Comparison of ENCODE assay signal across 1 cellular context in genomic region chr20:59403261-59403961, GRCh38.
A peak's percentile ranks its signal among the peaks of the same experiment; 100 is the strongest.
TF ChIP-seq lines count a peak whose summit lies in the region.

No MANE protein-coding gene starts in this region.

TF ChIP-seq in HepG2, 621 proteins besides CTCF, POLR2A, EP300 and RAD21 (continued from another document and continues in another):
- TF ChIP-seq AKNA (CRISPR knock-in tag; IDR thresholded peaks at IDR 0.05; ENCODE audit: borderline replicate concordance) = no peak
- TF ChIP-seq AGO2 (optimal IDR thresholded peaks at IDR 0.05; ENCODE audit: low read depth, low read length) = peak; percentile 33
- TF ChIP-seq, protein P1, sequence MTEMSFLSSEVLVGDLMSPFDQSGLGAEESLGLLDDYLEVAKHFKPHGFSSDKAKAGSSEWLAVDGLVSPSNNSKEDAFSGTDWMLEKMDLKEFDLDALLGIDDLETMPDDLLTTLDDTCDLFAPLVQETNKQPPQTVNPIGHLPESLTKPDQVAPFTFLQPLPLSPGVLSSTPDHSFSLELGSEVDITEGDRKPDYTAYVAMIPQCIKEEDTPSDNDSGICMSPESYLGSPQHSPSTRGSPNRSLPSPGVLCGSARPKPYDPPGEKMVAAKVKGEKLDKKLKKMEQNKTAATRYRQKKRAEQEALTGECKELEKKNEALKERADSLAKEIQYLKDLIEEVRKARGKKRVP (CRISPR knock-in tag; IDR thresholded peaks at IDR 0.05) = no peak
- TF ChIP-seq ZBTB3 (CRISPR knock-in tag; IDR thresholded peaks at IDR 0.05; ENCODE audit: borderline replicate concordance, low read depth) = no peak
- no peak for TF ChIP-seq SSRP1 (CRISPR knock-in tag; IDR thresholded peaks at IDR 0.05)
- TF ChIP-seq ZNF740 (CRISPR knock-in tag; IDR thresholded peaks at IDR 0.05) = peak; percentile 98
- TF ChIP-seq, protein P2, sequence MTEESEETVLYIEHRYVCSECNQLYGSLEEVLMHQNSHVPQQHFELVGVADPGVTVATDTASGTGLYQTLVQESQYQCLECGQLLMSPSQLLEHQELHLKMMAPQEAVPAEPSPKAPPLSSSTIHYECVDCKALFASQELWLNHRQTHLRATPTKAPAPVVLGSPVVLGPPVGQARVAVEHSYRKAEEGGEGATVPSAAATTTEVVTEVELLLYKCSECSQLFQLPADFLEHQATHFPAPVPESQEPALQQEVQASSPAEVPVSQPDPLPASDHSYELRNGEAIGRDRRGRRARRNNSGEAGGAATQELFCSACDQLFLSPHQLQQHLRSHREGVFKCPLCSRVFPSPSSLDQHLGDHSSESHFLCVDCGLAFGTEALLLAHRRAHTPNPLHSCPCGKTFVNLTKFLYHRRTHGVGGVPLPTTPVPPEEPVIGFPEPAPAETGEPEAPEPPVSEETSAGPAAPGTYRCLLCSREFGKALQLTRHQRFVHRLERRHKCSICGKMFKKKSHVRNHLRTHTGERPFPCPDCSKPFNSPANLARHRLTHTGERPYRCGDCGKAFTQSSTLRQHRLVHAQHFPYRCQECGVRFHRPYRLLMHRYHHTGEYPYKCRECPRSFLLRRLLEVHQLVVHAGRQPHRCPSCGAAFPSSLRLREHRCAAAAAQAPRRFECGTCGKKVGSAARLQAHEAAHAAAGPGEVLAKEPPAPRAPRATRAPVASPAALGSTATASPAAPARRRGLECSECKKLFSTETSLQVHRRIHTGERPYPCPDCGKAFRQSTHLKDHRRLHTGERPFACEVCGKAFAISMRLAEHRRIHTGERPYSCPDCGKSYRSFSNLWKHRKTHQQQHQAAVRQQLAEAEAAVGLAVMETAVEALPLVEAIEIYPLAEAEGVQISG (CRISPR knock-in tag; IDR thresholded peaks at IDR 0.05) = peak; percentile 38; the same call in 1 of the 2 replicates
- TF ChIP-seq ZSCAN29 (CRISPR knock-in tag; conservative IDR thresholded peaks at IDR 0.05) = no peak
- 0 out of 2 replicates have a peak, but pooled peaks have one; percentile 28 for TF ChIP-seq RXRA (CRISPR knock-in tag; IDR thresholded peaks at IDR 0.05)
- TF ChIP-seq ZNF619 (CRISPR knock-in tag; IDR thresholded peaks at IDR 0.05) = no peak
- no peak for TF ChIP-seq BRD4 (CRISPR knock-in tag; IDR thresholded peaks at IDR 0.05)
- TF ChIP-seq ZBTB14 (CRISPR knock-in tag; IDR thresholded peaks at IDR 0.05) = no peak
- TF ChIP-seq PCBP1 (IDR thresholded peaks at IDR 0.05; ENCODE audit: borderline replicate concordance, low read depth, low read length) = 0 out of 2 replicates have a peak, but pooled peaks have one; percentile 41
- peak; percentile 88; the same call in 1 of the 2 replicates for TF ChIP-seq ZNF598 (CRISPR knock-in tag; IDR thresholded peaks at IDR 0.05; ENCODE audit: borderline replicate concordance)
- TF ChIP-seq NFRKB (IDR thresholded peaks at IDR 0.05) = no peak
- TF ChIP-seq, protein P3, sequence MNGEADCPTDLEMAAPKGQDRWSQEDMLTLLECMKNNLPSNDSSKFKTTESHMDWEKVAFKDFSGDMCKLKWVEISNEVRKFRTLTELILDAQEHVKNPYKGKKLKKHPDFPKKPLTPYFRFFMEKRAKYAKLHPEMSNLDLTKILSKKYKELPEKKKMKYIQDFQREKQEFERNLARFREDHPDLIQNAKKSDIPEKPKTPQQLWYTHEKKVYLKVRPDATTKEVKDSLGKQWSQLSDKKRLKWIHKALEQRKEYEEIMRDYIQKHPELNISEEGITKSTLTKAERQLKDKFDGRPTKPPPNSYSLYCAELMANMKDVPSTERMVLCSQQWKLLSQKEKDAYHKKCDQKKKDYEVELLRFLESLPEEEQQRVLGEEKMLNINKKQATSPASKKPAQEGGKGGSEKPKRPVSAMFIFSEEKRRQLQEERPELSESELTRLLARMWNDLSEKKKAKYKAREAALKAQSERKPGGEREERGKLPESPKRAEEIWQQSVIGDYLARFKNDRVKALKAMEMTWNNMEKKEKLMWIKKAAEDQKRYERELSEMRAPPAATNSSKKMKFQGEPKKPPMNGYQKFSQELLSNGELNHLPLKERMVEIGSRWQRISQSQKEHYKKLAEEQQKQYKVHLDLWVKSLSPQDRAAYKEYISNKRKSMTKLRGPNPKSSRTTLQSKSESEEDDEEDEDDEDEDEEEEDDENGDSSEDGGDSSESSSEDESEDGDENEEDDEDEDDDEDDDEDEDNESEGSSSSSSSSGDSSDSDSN (CRISPR knock-in tag; IDR thresholded peaks at IDR 0.05) = 0 out of 2 replicates have a peak, but pooled peaks have one; percentile 36
- 0 out of 2 replicates have a peak, but pooled peaks have one; percentile 6 for TF ChIP-seq FOXA3 (CRISPR knock-in tag; IDR thresholded peaks at IDR 0.05)
- peak; percentile 70; the same call in 1 of the 2 replicates for TF ChIP-seq ZNF274 (CRISPR knock-in tag; IDR thresholded peaks at IDR 0.05)
- no peak for TF ChIP-seq PAX8 (CRISPR knock-in tag; IDR thresholded peaks at IDR 0.05; ENCODE audit: borderline replicate concordance)
- no peak for TF ChIP-seq MED13 (CRISPR knock-in tag; IDR thresholded peaks at IDR 0.05)
- TF ChIP-seq MBD4 (IDR thresholded peaks at IDR 0.05; ENCODE audit: borderline replicate concordance, low read length) = no peak
- TF ChIP-seq CSRNP2 (CRISPR knock-in tag; conservative IDR thresholded peaks at IDR 0.05; ENCODE audit: low read depth) = no peak
- peak; percentile 50; the same call in 1 of the 2 replicates for TF ChIP-seq MXD3 (CRISPR knock-in tag; IDR thresholded peaks at IDR 0.05)
- TF ChIP-seq, protein P4, sequence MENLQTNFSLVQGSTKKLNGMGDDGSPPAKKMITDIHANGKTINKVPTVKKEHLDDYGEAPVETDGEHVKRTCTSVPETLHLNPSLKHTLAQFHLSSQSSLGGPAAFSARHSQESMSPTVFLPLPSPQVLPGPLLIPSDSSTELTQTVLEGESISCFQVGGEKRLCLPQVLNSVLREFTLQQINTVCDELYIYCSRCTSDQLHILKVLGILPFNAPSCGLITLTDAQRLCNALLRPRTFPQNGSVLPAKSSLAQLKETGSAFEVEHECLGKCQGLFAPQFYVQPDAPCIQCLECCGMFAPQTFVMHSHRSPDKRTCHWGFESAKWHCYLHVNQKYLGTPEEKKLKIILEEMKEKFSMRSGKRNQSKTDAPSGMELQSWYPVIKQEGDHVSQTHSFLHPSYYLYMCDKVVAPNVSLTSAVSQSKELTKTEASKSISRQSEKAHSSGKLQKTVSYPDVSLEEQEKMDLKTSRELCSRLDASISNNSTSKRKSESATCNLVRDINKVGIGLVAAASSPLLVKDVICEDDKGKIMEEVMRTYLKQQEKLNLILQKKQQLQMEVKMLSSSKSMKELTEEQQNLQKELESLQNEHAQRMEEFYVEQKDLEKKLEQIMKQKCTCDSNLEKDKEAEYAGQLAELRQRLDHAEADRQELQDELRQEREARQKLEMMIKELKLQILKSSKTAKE (CRISPR knock-in tag; IDR thresholded peaks at IDR 0.05; ENCODE audit: borderline replicate concordance) = no peak
- no peak for TF ChIP-seq IRX3 (CRISPR knock-in tag; IDR thresholded peaks at IDR 0.05; ENCODE audit: borderline replicate concordance, low read depth)
- peak; percentile 66 for TF ChIP-seq KDM2A (CRISPR knock-in tag; IDR thresholded peaks at IDR 0.05; ENCODE audit: borderline replicate concordance, low read depth)
- TF ChIP-seq ZNF253 (CRISPR knock-in tag; IDR thresholded peaks at IDR 0.05; ENCODE audit: borderline replicate concordance) = no peak
- 0 out of 2 replicates have a peak, but pooled peaks have one; percentile 17 for TF ChIP-seq ZBTB39 (CRISPR knock-in tag; IDR thresholded peaks at IDR 0.05)
- no peak for TF ChIP-seq ZNF496 (CRISPR knock-in tag; IDR thresholded peaks at IDR 0.05; ENCODE audit: insufficient replicate concordance)
- no peak for TF ChIP-seq MATR3 (CRISPR knock-in tag; IDR thresholded peaks at IDR 0.05)
- TF ChIP-seq, protein P5, sequence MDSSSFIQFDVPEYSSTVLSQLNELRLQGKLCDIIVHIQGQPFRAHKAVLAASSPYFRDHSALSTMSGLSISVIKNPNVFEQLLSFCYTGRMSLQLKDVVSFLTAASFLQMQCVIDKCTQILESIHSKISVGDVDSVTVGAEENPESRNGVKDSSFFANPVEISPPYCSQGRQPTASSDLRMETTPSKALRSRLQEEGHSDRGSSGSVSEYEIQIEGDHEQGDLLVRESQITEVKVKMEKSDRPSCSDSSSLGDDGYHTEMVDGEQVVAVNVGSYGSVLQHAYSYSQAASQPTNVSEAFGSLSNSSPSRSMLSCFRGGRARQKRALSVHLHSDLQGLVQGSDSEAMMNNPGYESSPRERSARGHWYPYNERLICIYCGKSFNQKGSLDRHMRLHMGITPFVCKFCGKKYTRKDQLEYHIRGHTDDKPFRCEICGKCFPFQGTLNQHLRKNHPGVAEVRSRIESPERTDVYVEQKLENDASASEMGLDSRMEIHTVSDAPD (CRISPR knock-in tag; IDR thresholded peaks at IDR 0.05) = no peak
- 0 out of 2 replicates have a peak, but pooled peaks have one; percentile 48 for TF ChIP-seq MXD4 (CRISPR knock-in tag; IDR thresholded peaks at IDR 0.05)
- no peak for TF ChIP-seq DNMT1 (CRISPR knock-in tag; IDR thresholded peaks at IDR 0.05)
- no peak for TF ChIP-seq ZNF160 (CRISPR knock-in tag; IDR thresholded peaks at IDR 0.05)
- TF ChIP-seq SPEN (CRISPR knock-in tag; IDR thresholded peaks at IDR 0.05; ENCODE audit: low read depth) = peak; percentile 55; the same call in 1 of the 2 replicates
- 0 out of 2 replicates have a peak, but pooled peaks have one; percentile 54 for TF ChIP-seq ZNF713 (CRISPR knock-in tag; IDR thresholded peaks at IDR 0.05)
- no peak for TF ChIP-seq ZFP41 (CRISPR knock-in tag; IDR thresholded peaks at IDR 0.05; ENCODE audit: borderline replicate concordance)
- TF ChIP-seq SOX5 (CRISPR knock-in tag; IDR thresholded peaks at IDR 0.05; ENCODE audit: borderline replicate concordance) = no peak
